39 cellular contexts compared by ENCODE assay signal in the genomic region with DNA sequence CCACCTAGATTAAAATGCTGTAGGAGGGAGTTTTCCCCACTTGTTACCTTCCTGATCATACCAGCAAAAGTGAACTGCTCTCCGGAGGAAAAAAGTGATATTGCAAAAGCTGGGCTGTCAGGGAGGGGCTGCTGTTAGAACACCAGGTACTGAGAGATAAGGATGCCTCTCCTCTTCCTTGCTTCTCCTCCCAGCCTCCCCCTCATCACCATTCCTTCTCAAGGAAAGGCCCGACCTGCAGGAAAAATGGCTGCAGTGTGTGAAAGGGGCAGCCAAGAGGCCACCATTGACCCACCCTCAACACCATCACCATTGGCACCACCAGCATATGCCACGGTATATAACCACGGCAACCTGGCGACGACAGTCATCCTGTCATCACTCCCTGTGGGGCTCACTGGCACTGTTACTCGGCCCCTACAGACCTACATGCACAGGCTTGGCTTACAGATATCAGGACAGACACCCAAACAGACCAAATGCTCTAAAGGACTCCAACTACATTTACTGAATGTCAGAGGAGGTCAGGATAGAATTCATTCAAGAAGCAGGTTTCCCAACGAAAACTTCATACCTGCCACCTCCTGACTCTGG.
"Had no signal": no experiment of that assay in that cellular context is flagged by ENCODE, and none has a peak within 500 bp of the region (broad histone marks: within the 10 kb centered on the region; RNA-seq: fewer than 3 reads in every experiment).

No MANE protein-coding gene starts in this region.

- H3K36me3 ChIP-seq: adrenal gland, brain microvascular endothelial cell, breast epithelium, cardiac muscle cell had no signal

- H3K9me3 ChIP-seq: adrenal gland, body of pancreas, breast epithelium had no signal

- H3K36me3 Mint-ChIP-seq: activated CD4-positive, alpha-beta memory T cell treated with anti-CD3 and anti-CD28 coated beads for 36 hours; activated naive CD4-positive, alpha-beta T cell treated with anti-CD3 and anti-CD28 coated beads, Interleukin-2, amount 10 ng/mL, durations not matched to agents 7 days and 5 days; activated naive CD4-positive, alpha-beta T cell treated with anti-CD3 and anti-CD28 coated beads, Interleukin-2, amount 50 U/mL, for 24 hours; activated naive CD8-positive, alpha-beta T cell; activated naive CD8-positive, alpha-beta T cell treated with anti-CD3 and anti-CD28 coated beads, Interleukin-2, amount 10 ng/mL, durations not matched to agents 7 days and 5 days had no signal

- H3K27me3 Mint-ChIP-seq: activated CD4-positive, alpha-beta memory T cell treated with anti-CD3 and anti-CD28 coated beads for 36 hours; activated CD4-positive, alpha-beta T cell treated with anti-CD3 and anti-CD28 coated beads, Interleukin-2, amount 10 ng/mL, durations not matched to agents 24 days and 14 days; activated naive CD4-positive, alpha-beta T cell treated with anti-CD3 and anti-CD28 coated beads, Interleukin-2, amount 50 U/mL, for 24 hours; activated naive CD8-positive, alpha-beta T cell; activated naive CD8-positive, alpha-beta T cell treated with anti-CD3 and anti-CD28 coated beads, Interleukin-2, amount 10 ng/mL, durations not matched to agents 7 days and 5 days; central memory CD8-positive, alpha-beta T cell had no signal

- H3K27ac ChIP-seq: adrenal gland, body of pancreas, brain microvascular endothelial cell, breast epithelium, cardiac muscle cell, VCaP had no signal

- H3K4me3 Mint-ChIP-seq: activated B cell treated with CpG ODN at 0.5 μM for 24 hours; activated CD4-positive, alpha-beta memory T cell treated with anti-CD3 and anti-CD28 coated beads for 36 hours; activated CD4-positive, alpha-beta T cell treated with anti-CD3 and anti-CD28 coated beads, Interleukin-2, amount 10 ng/mL, durations not matched to agents 24 days and 14 days; activated CD8-positive, alpha-beta T cell treated with anti-CD3 and anti-CD28 coated beads for 36 hours; activated naive CD4-positive, alpha-beta T cell treated with anti-CD3 and anti-CD28 coated beads, Interleukin-2, amount 10 ng/mL, durations not matched to agents 7 days and 5 days; activated naive CD4-positive, alpha-beta T cell treated with anti-CD3 and anti-CD28 coated beads, Interleukin-2, amount 50 U/mL, for 24 hours; activated naive CD8-positive, alpha-beta T cell; activated naive CD8-positive, alpha-beta T cell treated with anti-CD3 and anti-CD28 coated beads, Interleukin-2, amount 10 ng/mL, durations not matched to agents 7 days and 5 days; activated T-cell treated with anti-CD3 and anti-CD28 coated beads, Interleukin-2, amount 50 U/mL, for 4 hours; activated T-cell treated with anti-CD3 and anti-CD28 coated beads, Interleukin-2, amount 50 U/mL, for 72 hours; activated T-helper 1 cell treated with anti-CD3 and anti-CD28 coated beads, Interleukin-12 subunit alpha, Interleukin-12 subunit beta, Interleukin-2, Interleukin-4 antibody, amounts not matched to agents 30 ng/mL and 10 ng/mL and 1 ng/mL, durations not matched to agents 14 hours and 24 hours and 36 hours; activated T-helper 17 cell treated with anti-CD3 and anti-CD28 coated beads, Interleukin-2, amount 50 U/mL, for 72 hours; central memory CD8-positive, alpha-beta T cell; T-helper 1 cell treated with Interleukin-12 subunit alpha and Interleukin-12 subunit beta and Interleukin-4 antibody, amounts not matched to agents 30 μg/mL and 1 μg/mL, for 36 hours; T-helper 2 cell treated with Interferon-gamma antibody and Interleukin-4, amounts not matched to agents 5 μg/mL and 100 μg/mL, for 36 hours had no signal

- H3K9me3 Mint-ChIP-seq: activated B cell treated with CpG ODN at 0.5 μM for 24 hours; activated CD4-positive, alpha-beta memory T cell treated with anti-CD3 and anti-CD28 coated beads for 36 hours; activated CD8-positive, alpha-beta T cell treated with anti-CD3 and anti-CD28 coated beads for 36 hours; activated naive CD4-positive, alpha-beta T cell treated with anti-CD3 and anti-CD28 coated beads, Interleukin-2, amount 10 ng/mL, durations not matched to agents 7 days and 5 days; activated naive CD4-positive, alpha-beta T cell treated with anti-CD3 and anti-CD28 coated beads, Interleukin-2, amount 50 U/mL, for 24 hours; activated naive CD8-positive, alpha-beta T cell treated with anti-CD3 and anti-CD28 coated beads, Interleukin-2, amount 10 ng/mL, durations not matched to agents 7 days and 5 days; activated T-cell treated with anti-CD3 and anti-CD28 coated beads, Interleukin-2, amount 50 U/mL, for 4 hours; activated T-cell treated with anti-CD3 and anti-CD28 coated beads, Interleukin-2, amount 50 U/mL, for 72 hours; activated T-helper 1 cell treated with anti-CD3 and anti-CD28 coated beads, Interleukin-12 subunit alpha, Interleukin-12 subunit beta, Interleukin-2, Interleukin-4 antibody, amounts not matched to agents 30 ng/mL and 10 ng/mL and 1 ng/mL, durations not matched to agents 14 hours and 24 hours and 36 hours; activated T-helper 17 cell treated with anti-CD3 and anti-CD28 coated beads, Interleukin-2, amount 50 U/mL, for 72 hours; central memory CD8-positive, alpha-beta T cell; T-helper 2 cell treated with Interferon-gamma antibody and Interleukin-4, amounts not matched to agents 5 μg/mL and 100 μg/mL, for 36 hours had no signal

- H3K4me1 Mint-ChIP-seq: activated naive CD4-positive, alpha-beta T cell treated with anti-CD3 and anti-CD28 coated beads, Interleukin-2, amount 50 U/mL, for 24 hours; activated T-helper 17 cell treated with anti-CD3 and anti-CD28 coated beads, Interleukin-2, amount 50 U/mL, for 72 hours; central memory CD8-positive, alpha-beta T cell had no signal

- H3K4me3 ChIP-seq: adrenal gland, body of pancreas, breast epithelium, cardiac muscle cell had no signal

- H3K27ac Mint-ChIP-seq: activated B cell treated with CpG ODN at 0.5 μM for 24 hours; activated CD4-positive, alpha-beta memory T cell treated with anti-CD3 and anti-CD28 coated beads for 36 hours; activated CD4-positive, alpha-beta T cell treated with anti-CD3 and anti-CD28 coated beads, Interleukin-2, amount 10 ng/mL, durations not matched to agents 24 days and 14 days; activated CD8-positive, alpha-beta T cell treated with anti-CD3 and anti-CD28 coated beads for 36 hours; activated naive CD4-positive, alpha-beta T cell treated with anti-CD3 and anti-CD28 coated beads, Interleukin-2, amount 10 ng/mL, durations not matched to agents 7 days and 5 days; activated naive CD4-positive, alpha-beta T cell treated with anti-CD3 and anti-CD28 coated beads, Interleukin-2, amount 50 U/mL, for 24 hours; activated naive CD8-positive, alpha-beta T cell; activated naive CD8-positive, alpha-beta T cell treated with anti-CD3 and anti-CD28 coated beads, Interleukin-2, amount 10 ng/mL, durations not matched to agents 7 days and 5 days; activated T-cell treated with anti-CD3 and anti-CD28 coated beads, Interleukin-2, amount 50 U/mL, for 72 hours; activated T-helper 1 cell treated with anti-CD3 and anti-CD28 coated beads, Interleukin-12 subunit alpha, Interleukin-12 subunit beta, Interleukin-2, Interleukin-4 antibody, amounts not matched to agents 30 ng/mL and 10 ng/mL and 1 ng/mL, durations not matched to agents 14 hours and 24 hours and 36 hours; activated T-helper 17 cell treated with anti-CD3 and anti-CD28 coated beads, Interleukin-2, amount 50 U/mL, for 72 hours; T-helper 1 cell treated with Interleukin-12 subunit alpha and Interleukin-12 subunit beta and Interleukin-4 antibody, amounts not matched to agents 30 μg/mL and 1 μg/mL, for 36 hours; T-helper 2 cell treated with Interferon-gamma antibody and Interleukin-4, amounts not matched to agents 5 μg/mL and 100 μg/mL, for 36 hours had no signal

- DNase-seq: activated B cell treated with CpG ODN at 0.5 μM for 24 hours; activated CD4-positive, alpha-beta memory T cell treated with anti-CD3 and anti-CD28 coated beads for 36 hours; activated CD4-positive, alpha-beta T cell treated with anti-CD3 and anti-CD28 coated beads for 4 hours; activated CD4-positive, alpha-beta T cell treated with anti-CD3 and anti-CD28 coated beads, Interleukin-2, amount 10 ng/mL, durations not matched to agents 24 days and 14 days; activated CD4-positive, alpha-beta T cell treated with anti-CD3 and anti-CD28 coated beads, Interleukin-2, amount 50 U/mL, for 1 hour; activated CD4-positive, alpha-beta T cell treated with anti-CD3 and anti-CD28 coated beads, Interleukin-2, amount 50 U/mL, for 4 hours; activated CD4-positive, CD25-positive, alpha-beta regulatory T cell treated with anti-CD3 and anti-CD28 coated beads, Interleukin-2, amount 50 U/mL, for 72 hours; activated CD8-positive, alpha-beta memory T cell treated with anti-CD3 and anti-CD28 coated beads, Interleukin-2, amount 50 U/mL, for 4 hours; activated CD8-positive, alpha-beta T cell treated with anti-CD3 and anti-CD28 coated beads for 36 hours; activated effector memory CD4-positive, alpha-beta T cell treated with anti-CD3 and anti-CD28 coated beads, Interleukin-2, amount 50 U/mL, for 16 hours; activated naive CD4-positive, alpha-beta T cell treated with anti-CD3 and anti-CD28 coated beads, Interleukin-2, amount 10 ng/mL, durations not matched to agents 7 days and 5 days; activated naive CD4-positive, alpha-beta T cell treated with Interleukin-2 at 50 U/mL for 16 hours; activated naive CD8-positive, alpha-beta T cell treated with anti-CD3 and anti-CD28 coated beads, Interleukin-2, amount 10 ng/mL, durations not matched to agents 7 days and 5 days; activated T-cell treated with anti-CD3 and anti-CD28 coated beads for 4 hours; activated T-cell treated with anti-CD3 and anti-CD28 coated beads, Interleukin-2, amount 50 U/mL, for 1 hour; activated T-cell treated with anti-CD3 and anti-CD28 coated beads, Interleukin-2, amount 50 U/mL, for 4 hours; activated T-cell treated with anti-CD3 and anti-CD28 coated beads, Interleukin-2, amount 50 U/mL, for 72 hours; adrenal gland; amniotic stem cell; aorta; body of pancreas; brain microvascular endothelial cell; caudate nucleus; cerebellar nuclear complex; T-helper 1 cell; T-helper 2 cell; T-helper 9 cell had no signal

- FAIRE-seq: astrocyte, TTC549 had no signal

- ATAC-seq: activated CD8-positive, alpha-beta T cell treated with anti-CD3 and anti-CD28 coated beads for 36 hours; activated T-cell treated with anti-CD3 and anti-CD28 coated beads, Interleukin-2, amount 50 U/mL, for 4 hours; activated T-cell treated with anti-CD3 and anti-CD28 coated beads, Interleukin-2, amount 50 U/mL, for 72 hours; activated T-helper 17 cell treated with anti-CD3 and anti-CD28 coated beads, Interleukin-2, amount 50 U/mL, for 72 hours; body of pancreas had no signal

- H3K27me3 ChIP-seq: adrenal gland, body of pancreas, brain microvascular endothelial cell, breast epithelium, cardiac muscle cell had no signal

- H3K4me1 ChIP-seq: adrenal gland, body of pancreas, breast epithelium had no signal
